ENCODE assay signal across 13 cellular contexts in genomic region chr12:46390304-46390703, GRCh38. TPM values are rescaled to one million over a fixed set of nuclear protein-coding genes. Genes with fewer than 3 reads are reported as not detected.
DNase-seq lines count a peak whose midpoint lies in the region; FAIRE-seq and TF ChIP-seq lines count a peak whose summit lies in the region.
"Had no signal": no experiment of that assay in that cellular context is flagged by ENCODE, and none has a peak within 500 bp of the region (broad histone marks: within the 10 kb centered on the region; RNA-seq: fewer than 3 reads in every experiment).

No MANE protein-coding gene starts in this region.

- H3F3A ChIP-seq in smooth muscle cell (ENCODE audit: low read depth) = peaks cover 17% of the 10 kb centered on the region

- FAIRE-seq in GM12892 (lab: Jason Lieb, UNC) = peak; percentile 30
- FAIRE-seq in D721Med (lab: Jason Lieb, UNC) = no peak
- FAIRE-seq: islet of Langerhans had no signal

- H3K9me3 ChIP-seq in esophagus squamous epithelium (no peaks in the 10 kb centered on the region), smooth muscle cell (replicated peaks; ENCODE audit: low read depth) (no peaks in the 10 kb centered on the region)
- H3K9me3 ChIP-seq: SK-N-SH had no signal

- H3K4me1 ChIP-seq in esophagus squamous epithelium (peaks cover 21 to 75% (median 52%) of the 10 kb centered on the region in 3 donors), smooth muscle cell (ENCODE audit: low read depth) (peaks cover 62% of the 10 kb centered on the region)

- no peak overlapping the region for H3K9ac ChIP-seq in smooth muscle cell (ENCODE audit: low read depth)
- H3K9ac ChIP-seq: SK-N-SH had no signal

- peak overlapping the region; percentile 83 for H3K4me2 ChIP-seq in smooth muscle cell
- H3K4me2 ChIP-seq: SK-N-SH had no signal

- TF ChIP-seq CTCF in esophagus squamous epithelium (IDR thresholded peaks at IDR 0.05) (no peak), smooth muscle cell (IDR thresholded peaks at IDR 0.05; ENCODE audit: borderline replicate concordance, insufficient read depth, poor library complexity, severe bottlenecking) (no peak), D721Med (IDR thresholded peaks at IDR 0.05; ENCODE audit: insufficient read depth, missing control alignments) (no peak)

- no peaks in the 10 kb centered on the region for H3K36me3 ChIP-seq in esophagus squamous epithelium
- H3K36me3 ChIP-seq in smooth muscle cell (ENCODE audit: low read depth) = no peaks in the 10 kb centered on the region

- TF ChIP-seq POLR2A in GM12892 (IDR thresholded peaks at IDR 0.05; ENCODE audit: low read depth, low read length) (no peak), esophagus squamous epithelium (IDR thresholded peaks at IDR 0.05) (no peak)

- intact Hi-C loops in esophagus squamous epithelium (cut with DNase I) = no loop called here

- no peaks in the 10 kb centered on the region for H4K20me1 ChIP-seq in smooth muscle cell (ENCODE audit: low read depth)

- H3K27me3 ChIP-seq in esophagus squamous epithelium (no peaks in the 10 kb centered on the region), smooth muscle cell (ENCODE audit: low read depth) (no peaks in the 10 kb centered on the region)

- DNase-seq in GM12892 (ENCODE audit: insufficient read length) (no peak), MV-4-11 (lab: John Stamatoyannopoulos, UW) (peak; percentile 26), esophagus squamous epithelium (lab: John Stamatoyannopoulos, UW) (no peak), smooth muscle cell (lab: John Stamatoyannopoulos, UW; ENCODE audit: unreplicated experiment) (no peak), D721Med (ENCODE audit: insufficient read length, low spot score) (no peak), activated gamma-delta T cell treated with Interleukin-2 at 50 U/mL for 16 hours (no peak), CD1c-positive myeloid dendritic cell (ENCODE audit: extremely low spot score) (no peak), GM19238 (ENCODE audit: insufficient read length, low spot score) (no peak)
- DNase-seq: activated CD4-positive, alpha-beta T cell treated with anti-CD3 and anti-CD28 coated beads, Interleukin-2, amount 50 U/mL, for 4 hours; NCI-H2171; SK-N-SH had no signal

- H3K27ac ChIP-seq in esophagus squamous epithelium = peak overlapping the region; percentile 42 to 75 (median 62)
- H3K27ac ChIP-seq in smooth muscle cell (ENCODE audit: low read depth) = peak overlapping the region; percentile 98
- H3K27ac ChIP-seq: epithelial cell of prostate had no signal

- no peak overlapping the region for H3K4me3 ChIP-seq in esophagus squamous epithelium
- no peak overlapping the region for H3K4me3 ChIP-seq in smooth muscle cell

- WGBS in esophagus squamous epithelium, 2 donors = 36 to 50% methylated on average over 1 of the region's 1 CpG
- 26% methylated on average over 1 of the region's 1 CpG for WGBS in smooth muscle cell (ENCODE audit: low lambda C conversion rate)

- H3K79me2 ChIP-seq in smooth muscle cell (ENCODE audit: low read depth) = no peaks in the 10 kb centered on the region

- no peak overlapping the region for H2AFZ ChIP-seq in smooth muscle cell (ENCODE audit: low read depth)

RNA-seq across cellular contexts. Expression of gene SLC38A2, which starts 17.7 kb away (rescaled TPM):
- 47.2 TPM for polyA plus RNA-seq in GM12892 (2012; ENCODE audit: missing spikeins)
- total RNA-seq in esophagus squamous epithelium (100 to 1,000 TPM; 242 to 468 (median 286) TPM), smooth muscle cell (1,081 and 1,127 TPM in 2 replicates)
- polyA plus RNA-seq in smooth muscle cell = 201 and 262 TPM in 2 replicates
